ENCODE assay signal across 8 cellular contexts in genomic region chr7:77463641-77464040, GRCh38. TPM values are rescaled to one million over a fixed set of nuclear protein-coding genes. Genes with fewer than 3 reads are reported as not detected.
DNase-seq lines count a peak whose midpoint lies in the region; ATAC-seq and TF ChIP-seq lines count a peak whose summit lies in the region.
"Not testable (repeated sequence)": the region's sequence is repeated elsewhere in the genome, so short reads cannot be mapped to it uniquely, and the experiment has no call there.

No MANE protein-coding gene starts in this region.

- not testable (repeated sequence) for H3K36me3 ChIP-seq in mucosa of descending colon (ENCODE audit: low read depth)

- DNase-seq in GM12864 (ENCODE audit: low read depth): peak; percentile 51
- DNase-seq in HS-5 (ENCODE audit: low read depth): peak; percentile 68
- DNase-seq in SIG-M5 (lab: John Stamatoyannopoulos, UW): peak; percentile 80
- DNase-seq in astrocyte of the spinal cord (ENCODE audit: low read depth, low spot score): peak; percentile 19
- not testable (repeated sequence) for DNase-seq in mucosa of descending colon
- peak; percentile 45 for DNase-seq in stromal cell of bone marrow (ENCODE audit: low read depth)

- ATAC-seq in GM21381 (IDR thresholded peaks at IDR 0.05; ENCODE audit: unreplicated experiment) (peak; percentile 48), HG02973 (IDR thresholded peaks at IDR 0.05; ENCODE audit: unreplicated experiment) (peak; percentile 65), mucosa of descending colon (peak; percentile 60)

- H3K4me1 ChIP-seq in mucosa of descending colon (ENCODE audit: low read depth): not testable (repeated sequence)

- in situ Hi-C loops in astrocyte of the spinal cord (cut with HindIII; ENCODE audit: low sequenced_read_pairs): not testable (repeated sequence)

- not testable (repeated sequence) for H3K4me3 ChIP-seq in GM12864 (ENCODE audit: low read depth, low read length); astrocyte of the spinal cord (ENCODE audit: low read depth, low read length); mucosa of descending colon

- H3K9me3 ChIP-seq in mucosa of descending colon: not testable (repeated sequence)

- intact Hi-C loops in mucosa of descending colon (cut with DNase I, micrococcal nuclease): not testable (repeated sequence)

- TF ChIP-seq CTCF in GM12864 (IDR thresholded peaks at IDR 0.05; ENCODE audit: low read depth, low read length, missing control alignments); astrocyte of the spinal cord (IDR thresholded peaks at IDR 0.05; ENCODE audit: low read depth, low read length); mucosa of descending colon (IDR thresholded peaks at IDR 0.05): not testable (repeated sequence)

RNA-seq across cellular contexts. Expression of gene GSAP, which starts 47.5 kb away (rescaled TPM):
- total RNA-seq in mucosa of descending colon: 10 to 100 TPM in 2 of 3 donors, 1 to 10 TPM in 1; 8.0 to 16.7 (median 14.2) TPM
